Comparison of ENCODE assay signal across 14 cellular contexts in genomic region chr2:1588994-1589611, GRCh38.
DNase-seq lines count a peak whose midpoint lies in the region; ATAC-seq, FAIRE-seq and TF ChIP-seq lines count a peak whose summit lies in the region.
"Had no signal": no experiment of that assay in that cellular context is flagged by ENCODE, and none has a peak within 500 bp of the region (broad histone marks: within the 10 kb centered on the region; RNA-seq: fewer than 3 reads in every experiment).

No MANE protein-coding gene starts in this region.

- H3K9me3 ChIP-seq in OCI-LY3 (ENCODE audit: insufficient read depth, low read length) (no peaks in the 10 kb centered on the region), H1 (ENCODE audit: insufficient read depth in 2 of 2, low read depth in 1 of 2, low read length in 1 of 2) (no peaks in the 10 kb centered on the region), neuronal stem cell (replicated peaks in 1 of 2; ENCODE audit: control insufficient read depth in 2 of 2, insufficient read depth in 1 of 2, low read depth in 1 of 2, low read length in 2 of 2) (no peaks in the 10 kb centered on the region)
- H3K9me3 ChIP-seq: ovary had no signal

- TF ChIP-seq CTCF in OCI-LY3 (IDR thresholded peaks at IDR 0.05; ENCODE audit: low read depth, low read length) (peak; percentile 71), H1 (IDR thresholded peaks at IDR 0.05; ENCODE audit: control extremely low read depth in 1 of 3, insufficient read depth in 1 of 3, low read depth in 1 of 3, low read length in 3 of 3) (peak in 2 of 3 experiments; percentile 6 to 11; a peak in 1 of 4 replicates), GM20000 (IDR thresholded peaks at IDR 0.05; ENCODE audit: extremely low read depth, missing control alignments) (no peak)

- WGBS in H1 (ENCODE audit: extremely low coverage in 1 of 2, insufficient coverage in 1 of 2, insufficient read length in 1 of 2, insufficient replicate concordance in 2 of 2, low coverage in 1 of 2, low lambda C conversion rate in 2 of 2, missing lambda C conversion rate in 1 of 2), 2 experiments: 78% methylated on average over 13 of the region's 13 CpGs; no CpG with 5 or more reads in 1 of the 2 experiments
- no CpG with 5 or more reads among the region's 13 CpGs for WGBS in neuronal stem cell (ENCODE audit: extremely low coverage in 2 of 2, insufficient read length in 2 of 2, insufficient replicate concordance in 1 of 2), 2 donors

- no peaks in the 10 kb centered on the region for H3K23me2 ChIP-seq in H1 (ENCODE audit: low read depth, low read length)

- no peak overlapping the region for H2BK15ac ChIP-seq in H1 (ENCODE audit: low read length)
- H2BK15ac ChIP-seq in neuronal stem cell (ENCODE audit: low read length): peak overlapping the region; percentile 96

- H3K4me3 ChIP-seq in OCI-LY3 (ENCODE audit: low read length) (peak overlapping the region; percentile 22), H1 (ENCODE audit: extremely low read depth in 1 of 4, insufficient read depth in 2 of 4, low read depth in 3 of 4, low read length in 4 of 4) (no peak overlapping the region), neuronal stem cell (ENCODE audit: low read length in 2 of 2) (no peak overlapping the region)
- H3K4me3 ChIP-seq: ovary had no signal

- peak; percentile 33 to 51; a peak in 3 of 4 replicates for TF ChIP-seq RAD21 in H1 (IDR thresholded peaks at IDR 0.05 in 1 of 2, conservative IDR thresholded peaks at IDR 0.05 in 1 of 2; ENCODE audit: low read depth in 2 of 2, low read length in 2 of 2)

- TF ChIP-seq POLR2A in H1 (IDR thresholded peaks at IDR 0.05; ENCODE audit: control extremely low read depth in 1 of 2, low read depth in 2 of 2, low read length in 2 of 2): no peak

- no peak for ATAC-seq in GM19467 (IDR thresholded peaks at IDR 0.05; ENCODE audit: unreplicated experiment)
- no peak for ATAC-seq in GM21515 (IDR thresholded peaks at IDR 0.05; ENCODE audit: unreplicated experiment)
- no peak for ATAC-seq in HG02840 (IDR thresholded peaks at IDR 0.05; ENCODE audit: low FRiP score, unreplicated experiment)
- ATAC-seq: activated CD8-positive, alpha-beta T cell treated with anti-CD3 and anti-CD28 coated beads, Interleukin-2, amount 10 ng/mL, durations not matched to agents 7 days and 5 days had no signal

- CTCF ChIA-PET in H1 (lab: Charles Lee; ENCODE audit: partially characterized antibody): interaction anchor here (0.7 to 6.9 kb wide), 18 partner anchors 10 to 229 kb away, joined by 3 to 68 read pairs (median 4); no protein-coding TSS in a partner anchor

- H2AFZ ChIP-seq in OCI-LY3 (ENCODE audit: low read depth, low read length) (no peak overlapping the region), H1 (ENCODE audit: low read length) (no peak overlapping the region), neuronal stem cell (ENCODE audit: low read length) (no peak overlapping the region)

- H2BK120ac ChIP-seq in H1 (replicated peaks; ENCODE audit: low read depth, low read length) (no peak overlapping the region), neuronal stem cell (ENCODE audit: low read depth, low read length) (no peak overlapping the region)

- no peaks in the 10 kb centered on the region for H3K79me1 ChIP-seq in H1 (ENCODE audit: low read depth, low read length)
- H3K79me1 ChIP-seq in neuronal stem cell (ENCODE audit: low read depth, low read length): no peaks in the 10 kb centered on the region

- no peak overlapping the region for H3K18ac ChIP-seq in H1 (ENCODE audit: extremely low read depth, low read length)
- H3K18ac ChIP-seq in neuronal stem cell (ENCODE audit: low read length): no peak overlapping the region

- H4K91ac ChIP-seq in H1 (replicated peaks; ENCODE audit: insufficient read length, low read length) (no peak overlapping the region), neuronal stem cell (ENCODE audit: low read depth, low read length, poor library complexity) (no peak overlapping the region)

- no peak for TF ChIP-seq EP300 in H1 (IDR thresholded peaks at IDR 0.05; ENCODE audit: borderline replicate concordance in 1 of 2, low read depth in 2 of 2, low read length in 2 of 2)

- H2BK5ac ChIP-seq in H1 (ENCODE audit: low read depth, low read length): no peak overlapping the region
- H2BK5ac ChIP-seq in neuronal stem cell (ENCODE audit: low read length): no peak overlapping the region

- no peaks in the 10 kb centered on the region for H3K79me2 ChIP-seq in OCI-LY3 (ENCODE audit: low read length)
- H3K79me2 ChIP-seq in H1 (ENCODE audit: control insufficient read depth in 1 of 2, insufficient read depth in 2 of 2, low read length in 2 of 2): no peaks in the 10 kb centered on the region

- H3K14ac ChIP-seq in H1 (ENCODE audit: insufficient read length) (no peak overlapping the region), neuronal stem cell (ENCODE audit: low read length) (no peak overlapping the region)

- POLR2A ChIA-PET in H1 (lab: Charles Lee; ENCODE audit: partially characterized antibody): interaction anchor here (1.1 kb wide), 2 partner anchors 17 to 33 kb away, joined by 3 read pairs; no protein-coding TSS in a partner anchor

- H3K9ac ChIP-seq in OCI-LY3 (ENCODE audit: low read length) (peak overlapping the region; percentile 64), H1 (replicated peaks in 1 of 4; ENCODE audit: extremely low read depth in 1 of 4, low read depth in 3 of 4, low read length in 3 of 4) (no peak overlapping the region), neuronal stem cell (ENCODE audit: low read depth, low read length, poor library complexity) (no peak overlapping the region)

- H3K27me3 ChIP-seq in OCI-LY3 (ENCODE audit: low read depth, low read length) (no peaks in the 10 kb centered on the region), H1 (replicated peaks in 1 of 4; ENCODE audit: control insufficient read depth in 3 of 4, extremely low read depth in 1 of 4, insufficient read depth in 3 of 4, low read length in 3 of 4) (no peaks in the 10 kb centered on the region), neuronal stem cell (ENCODE audit: control insufficient read depth in 3 of 3, insufficient read depth in 3 of 3, low read depth in 1 of 3, low read length in 3 of 3) (no peaks in the 10 kb centered on the region)
- H3K27me3 ChIP-seq: ovary had no signal

- no peak overlapping the region for H2BK20ac ChIP-seq in H1 (ENCODE audit: low read length)

- no peak overlapping the region for H2AK5ac ChIP-seq in H1 (ENCODE audit: low read depth, low read length)
- H2AK5ac ChIP-seq in neuronal stem cell (ENCODE audit: low read depth, low read length): peak overlapping the region; percentile 78

- H3K4ac ChIP-seq in H1 (replicated peaks; ENCODE audit: insufficient read length, low read depth, low read length) (no peak overlapping the region), neuronal stem cell (ENCODE audit: low read length) (no peak overlapping the region)

- H3K23ac ChIP-seq in H1 (ENCODE audit: insufficient read length): no peak overlapping the region
- no peak overlapping the region for H3K23ac ChIP-seq in neuronal stem cell (ENCODE audit: low read depth, low read length, poor library complexity)

- H2BK12ac ChIP-seq in H1 (ENCODE audit: low read depth, low read length) (no peak overlapping the region), neuronal stem cell (ENCODE audit: low read length) (peak overlapping the region; percentile 77)

- no peak overlapping the region for H3K56ac ChIP-seq in H1 (replicated peaks; ENCODE audit: insufficient read length, low read depth, low read length)

- no peak overlapping the region for H4K8ac ChIP-seq in H1 (ENCODE audit: extremely low read depth, insufficient read depth, low read length)
- no peak overlapping the region for H4K8ac ChIP-seq in neuronal stem cell (ENCODE audit: low read depth, low read length)

- no peak for FAIRE-seq in H1 (lab: Jason Lieb, UNC)
- FAIRE-seq: H54 had no signal

- peak overlapping the region; percentile 66 for H3K27ac ChIP-seq in OCI-LY3 (ENCODE audit: low read length)
- no peak overlapping the region for H3K27ac ChIP-seq in H1 (ENCODE audit: low read depth, low read length)
- no peak overlapping the region for H3K27ac ChIP-seq in neuronal stem cell (replicated peaks; ENCODE audit: low read length)
- H3K27ac ChIP-seq: ovary had no signal

- H3K36me3 ChIP-seq in OCI-LY3 (replicated peaks; ENCODE audit: low read depth, low read length): no peaks in the 10 kb centered on the region
- no peaks in the 10 kb centered on the region for H3K36me3 ChIP-seq in H1 (ENCODE audit: control insufficient read depth in 2 of 4, insufficient read depth in 4 of 4, low read length in 3 of 4)
- no peaks in the 10 kb centered on the region for H3K36me3 ChIP-seq in neuronal stem cell (replicated peaks in 1 of 2; ENCODE audit: control insufficient read depth in 2 of 2, insufficient read depth in 2 of 2, low read length in 2 of 2)
- H3K36me3 ChIP-seq: ovary had no signal

- peaks cover 59% of the 10 kb centered on the region for H3K4me1 ChIP-seq in OCI-LY3 (ENCODE audit: low read length)
- H3K4me1 ChIP-seq in H1 (replicated peaks in 1 of 4; ENCODE audit: control insufficient read depth in 3 of 4, insufficient read depth in 4 of 4, low read length in 3 of 4): peaks cover 0 to 16% (median 10%) of the 10 kb centered on the region in 4 experiments; a peak in 6 of 7 replicates
- H3K4me1 ChIP-seq in neuronal stem cell (ENCODE audit: control insufficient read depth in 2 of 2, insufficient read depth in 1 of 2, low read depth in 1 of 2, low read length in 2 of 2): peaks cover 5 to 16% of the 10 kb centered on the region in 2 donors

- no peak overlapping the region for H4K5ac ChIP-seq in H1 (ENCODE audit: insufficient read length, low read depth, low read length)

- H4K20me1 ChIP-seq in OCI-LY3 (ENCODE audit: insufficient read depth, low read length) (no peaks in the 10 kb centered on the region), H1 (replicated peaks in 1 of 2; ENCODE audit: control insufficient read depth in 1 of 2, insufficient read depth in 2 of 2, low read length in 2 of 2) (no peaks in the 10 kb centered on the region)

- DNase-seq in ELF-1 (ENCODE audit: low read depth, low spot score) (peak; percentile 79), H1 (ENCODE audit: low read depth in 1 of 2, low spot score in 2 of 2) (no peak), neuronal stem cell (ENCODE audit: low spot score) (no peak), GM20000 (ENCODE audit: low spot score) (no peak)
- DNase-seq: activated CD8-positive, alpha-beta T cell treated with anti-CD3 and anti-CD28 coated beads, Interleukin-2, amount 10 ng/mL, durations not matched to agents 7 days and 5 days; NCI-H69; stimulated activated CD4-positive, alpha-beta T cell treated with anti-CD3 and anti-CD28 coated beads, Interleukin-2, amount 100 ng/mL, for 24 hours; stimulated activated naive CD4-positive, alpha-beta T cell had no signal

- H3K4me2 ChIP-seq in OCI-LY3 (ENCODE audit: low read length) (peak overlapping the region; percentile 46), H1 (ENCODE audit: insufficient read depth in 1 of 2, low read depth in 2 of 2, low read length in 2 of 2) (no peak overlapping the region), neuronal stem cell (ENCODE audit: insufficient read depth, low read length, poor library complexity, severe bottlenecking) (no peak overlapping the region)

TF ChIP-seq in H1, 55 proteins besides CTCF, POLR2A, EP300 and RAD21 (continues in another document):
- TF ChIP-seq KDM5A (IDR thresholded peaks at IDR 0.05; ENCODE audit: low read length): no peak
- no peak for TF ChIP-seq RBBP5 (IDR thresholded peaks at IDR 0.05; ENCODE audit: borderline replicate concordance, low read depth, low read length)
- no peak for TF ChIP-seq ASH2L (IDR thresholded peaks at IDR 0.05; ENCODE audit: low read length)
- TF ChIP-seq HDAC2 (IDR thresholded peaks at IDR 0.05; ENCODE audit: borderline replicate concordance in 1 of 2, low read depth in 2 of 2, low read length in 2 of 2): no peak
